8 cellular contexts compared by ENCODE assay signal in genomic region chr2:10832228-10832936, GRCh38. TPM values are rescaled to one million over a fixed set of nuclear protein-coding genes. Genes with fewer than 3 reads are reported as not detected.
A peak's percentile ranks its signal among the peaks of the same experiment; 100 is the strongest.
DNase-seq lines count a peak whose midpoint lies in the region; ATAC-seq and TF ChIP-seq lines count a peak whose summit lies in the region.

No MANE protein-coding gene starts in this region.

- no peaks in the 10 kb centered on the region for H4K20me1 ChIP-seq in KMS-11 (ENCODE audit: insufficient read depth)

- H3K4me1 Mint-ChIP-seq in activated T-cell treated with anti-CD3 and anti-CD28 coated beads, Interleukin-2, amount 50 U/mL, for 72 hours (ENCODE audit: low read depth) = peaks cover 9% of the 10 kb centered on the region
- peaks cover 15% of the 10 kb centered on the region for H3K4me1 Mint-ChIP-seq in neural crest cell
- H3K4me1 Mint-ChIP-seq in stimulated activated naive CD8-positive, alpha-beta T cell treated with anti-CD3 and anti-CD28 coated beads, Interleukin-15, amount 100 ng/mL, for 72 hours = peaks cover 8% of the 10 kb centered on the region

- peaks cover 20% of the 10 kb centered on the region for H3K27me3 Mint-ChIP-seq in activated T-cell treated with anti-CD3 and anti-CD28 coated beads, Interleukin-2, amount 50 U/mL, for 72 hours (ENCODE audit: low read depth)
- H3K27me3 Mint-ChIP-seq in neural crest cell (ENCODE audit: low read depth) = peaks cover 14% of the 10 kb centered on the region
- peaks cover 48% of the 10 kb centered on the region for H3K27me3 Mint-ChIP-seq in stimulated activated naive CD8-positive, alpha-beta T cell treated with anti-CD3 and anti-CD28 coated beads, Interleukin-15, amount 100 ng/mL, for 72 hours

- H3K79me2 ChIP-seq in KMS-11 (ENCODE audit: insufficient read depth, low read depth) = no peaks in the 10 kb centered on the region

- H3K27ac Mint-ChIP-seq in activated T-cell treated with anti-CD3 and anti-CD28 coated beads, Interleukin-2, amount 50 U/mL, for 72 hours = no peak overlapping the region
- H3K27ac Mint-ChIP-seq in neural crest cell (ENCODE audit: unreplicated experiment) = no peak overlapping the region
- H3K27ac Mint-ChIP-seq in stimulated activated naive CD8-positive, alpha-beta T cell treated with anti-CD3 and anti-CD28 coated beads, Interleukin-15, amount 100 ng/mL, for 72 hours = no peak overlapping the region

- H3K36me3 Mint-ChIP-seq in activated T-cell treated with anti-CD3 and anti-CD28 coated beads, Interleukin-2, amount 50 U/mL, for 72 hours (ENCODE audit: insufficient read depth in 2 of 2) = no peaks in the 10 kb centered on the region
- H3K36me3 Mint-ChIP-seq in neural crest cell (ENCODE audit: low read depth) = no peaks in the 10 kb centered on the region

- BruUV-seq in Panc1 (replicated peaks; lab: Mats Ljungman, UMichigan) = no TSS peak

- TF ChIP-seq CTCF in KMS-11 (conservative IDR thresholded peaks at IDR 0.05; ENCODE audit: low read depth, low read length) (peak; percentile 96), Panc1 (IDR thresholded peaks at IDR 0.05) (peak; percentile 98), fibroblast of pulmonary artery (IDR thresholded peaks at IDR 0.05; ENCODE audit: low read length, missing control alignments) (peak; percentile 88), neural crest cell (conservative IDR thresholded peaks at IDR 0.05) (peak; percentile 99)

- no peaks in the 10 kb centered on the region for H3K9me3 Mint-ChIP-seq in activated T-cell treated with anti-CD3 and anti-CD28 coated beads, Interleukin-2, amount 50 U/mL, for 72 hours
- no peaks in the 10 kb centered on the region for H3K9me3 Mint-ChIP-seq in neural crest cell
- no peaks in the 10 kb centered on the region for H3K9me3 Mint-ChIP-seq in stimulated activated naive CD8-positive, alpha-beta T cell treated with anti-CD3 and anti-CD28 coated beads, Interleukin-15, amount 100 ng/mL, for 72 hours

- ATAC-seq in GM21723 (IDR thresholded peaks at IDR 0.05; ENCODE audit: unreplicated experiment) (peak; percentile 86), Panc1 (peak; percentile 88)
- ATAC-seq in activated T-cell treated with anti-CD3 and anti-CD28 coated beads, Interleukin-2, amount 50 U/mL, for 72 hours (replicated peaks in 1 of 2) = peak; percentile 84 to 87
- ATAC-seq in stimulated activated naive CD8-positive, alpha-beta T cell treated with anti-CD3 and anti-CD28 coated beads, Interleukin-15, amount 100 ng/mL, for 72 hours = peak; percentile 81

- H2AFZ ChIP-seq in KMS-11 (ENCODE audit: low read depth) = peak overlapping the region; percentile 68; the same call in 1 of the 2 replicates

- H3K36me3 ChIP-seq in KMS-11 (ENCODE audit: insufficient read depth) = no peaks in the 10 kb centered on the region
- no peaks in the 10 kb centered on the region for H3K36me3 ChIP-seq in Panc1 (ENCODE audit: control insufficient read depth, insufficient read depth, low read length)

- H3K9ac ChIP-seq in KMS-11 = no peak overlapping the region

- H3K4me1 ChIP-seq in KMS-11 (ENCODE audit: low read depth, poor library complexity, severe bottlenecking) (peaks cover 12% of the 10 kb centered on the region), Panc1 (ENCODE audit: control insufficient read depth, insufficient read depth, low read length) (no peaks in the 10 kb centered on the region; the same call in 1 of the 2 replicates)

- intact Hi-C loops in Panc1 (cut with micrococcal nuclease; ENCODE audit: unreplicated experiment) = loop anchor here (1.0 to 5.0 kb wide), 2 partner anchors 70 to 292 kb away; no protein-coding TSS in a partner anchor

- H3K4me3 Mint-ChIP-seq in activated T-cell treated with anti-CD3 and anti-CD28 coated beads, Interleukin-2, amount 50 U/mL, for 72 hours = peak overlapping the region; percentile 17 to 37
- H3K4me3 Mint-ChIP-seq in neural crest cell = peak overlapping the region; percentile 52
- H3K4me3 Mint-ChIP-seq in stimulated activated naive CD8-positive, alpha-beta T cell treated with anti-CD3 and anti-CD28 coated beads, Interleukin-15, amount 100 ng/mL, for 72 hours = peak overlapping the region; percentile 8 to 12

- peak overlapping the region; percentile 36; the same call in 1 of the 2 replicates for H3K4me2 ChIP-seq in KMS-11

- H3K27ac ChIP-seq in KMS-11 (no peak overlapping the region), Panc1 (ENCODE audit: low read length) (no peak overlapping the region)

- no peaks in the 10 kb centered on the region for H3K9me3 ChIP-seq in Panc1 (ENCODE audit: control insufficient read depth, insufficient read depth, low read depth, low read length)

- H3K27me3 ChIP-seq in KMS-11 (ENCODE audit: insufficient read depth, low read depth) (no peaks in the 10 kb centered on the region), Panc1 (ENCODE audit: control insufficient read depth, insufficient read depth, low read length) (no peaks in the 10 kb centered on the region)

- peak; percentile 66 for DNase-seq in DMS53 treated with DMSO at 0.1 percent for 48 hours (lab: John Stamatoyannopoulos, UW; ENCODE audit: unreplicated experiment)
- DNase-seq in Panc1 (ENCODE audit: low read depth, low spot score) = peak; percentile 60
- DNase-seq in activated T-cell treated with anti-CD3 and anti-CD28 coated beads, Interleukin-2, amount 50 U/mL, for 72 hours = peak; percentile 82 to 87
- DNase-seq in fibroblast of pulmonary artery (ENCODE audit: low read depth) = peak; percentile 81
- DNase-seq in neural crest cell (ENCODE audit: low read depth, low spot score) = peak; percentile 89
- DNase-seq in stimulated activated naive CD8-positive, alpha-beta T cell treated with anti-CD3 and anti-CD28 coated beads, Interleukin-15, amount 100 ng/mL, for 72 hours = peak; percentile 78 to 82

- in situ Hi-C loops in Panc1 (cut with HindIII; ENCODE audit: low pct_unique_long_range_greater_than_20kb, low sequenced_read_pairs) = no loop called here

- POLR2A ChIA-PET in Panc1 (lab: Charles Lee) = no interaction called here

- CTCF ChIA-PET in Panc1 (lab: Charles Lee) = interaction anchor here (0.6 to 1.7 kb wide), 14 partner anchors 9 to 752 kb away, joined by 3 to 17 read pairs (median 5); no protein-coding TSS in a partner anchor

- no peak overlapping the region for H3K4me3 ChIP-seq in KMS-11 (IDR thresholded peaks at IDR 0.05; ENCODE audit: insufficient read depth, low read depth, low read length)
- H3K4me3 ChIP-seq in Panc1 (ENCODE audit: low read depth in 2 of 2, low read length in 2 of 2) = no peak overlapping the region
- H3K4me3 ChIP-seq in fibroblast of pulmonary artery (replicated peaks; ENCODE audit: low read depth, low read length) = no peak overlapping the region

RNA-seq across cellular contexts. Expression of gene PDIA6, which starts 19.8 kb away (rescaled TPM):
- total RNA-seq in Panc1 (2021; ENCODE audit: unreplicated experiment) (271 TPM), neural crest cell (235 and 248 TPM in 2 replicates)
- polyA plus RNA-seq in Panc1 (2012; ENCODE audit: insufficient read length) = 225 TPM
- 100 to 1,000 TPM in 1 of 2 donors, 10 to 100 TPM in 1; 79.3 to 131 TPM for total RNA-seq in activated T-cell treated with anti-CD3 and anti-CD28 coated beads, Interleukin-2, amount 50 U/mL, for 72 hours
